Comparison of ENCODE assay signal across 25 cellular contexts in the genomic region with DNA sequence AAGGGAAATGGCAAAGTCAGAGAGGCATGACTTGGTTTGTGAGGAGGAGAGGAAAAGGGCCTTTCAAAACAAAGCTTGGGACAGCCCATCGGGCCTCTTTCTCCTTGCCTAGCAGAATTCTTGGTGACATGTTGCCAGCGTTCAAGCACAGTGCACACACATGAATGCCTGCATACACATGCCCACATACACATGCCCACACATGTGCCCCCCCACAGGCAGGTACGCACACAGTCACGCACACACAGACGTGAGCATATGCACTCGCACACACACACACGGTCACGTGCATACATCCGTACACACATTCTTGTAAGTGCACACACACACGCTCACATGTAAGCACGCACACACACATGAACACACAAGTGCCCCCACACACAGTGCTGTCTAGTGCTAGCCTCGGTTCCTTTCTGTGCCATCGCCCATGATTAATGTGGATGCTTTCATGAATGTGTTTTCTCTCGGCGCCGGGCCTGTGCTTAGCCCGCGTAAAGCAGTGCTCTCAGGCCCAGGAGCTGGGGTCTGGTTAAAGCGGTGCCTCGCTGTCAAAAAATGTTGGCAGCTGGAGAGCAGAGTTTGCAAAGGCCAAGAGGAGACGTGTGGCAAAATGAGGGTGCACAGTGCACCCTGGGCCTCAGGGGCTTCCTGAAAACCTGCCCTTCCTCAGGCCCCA.
DNase-seq lines count a peak whose midpoint lies in the region; ATAC-seq and TF ChIP-seq lines count a peak whose summit lies in the region.
"Had no signal": no experiment of that assay in that cellular context is flagged by ENCODE, and none has a peak within 500 bp of the region (broad histone marks: within the 10 kb centered on the region; RNA-seq: fewer than 3 reads in every experiment).

No MANE protein-coding gene starts in this region.

- H3K9me3 ChIP-seq in DND-41 (ENCODE audit: insufficient read depth, low read length, severe bottlenecking) (no peaks in the 10 kb centered on the region), MG63 (no peaks in the 10 kb centered on the region)
- H3K9me3 ChIP-seq: BE2C, Caco-2, prostate gland, upper lobe of left lung had no signal

- TF ChIP-seq CTCF in DND-41 (IDR thresholded peaks at IDR 0.05; ENCODE audit: borderline replicate concordance, extremely low read depth, low read length, poor library complexity, severe bottlenecking) (no peak), osteocyte (IDR thresholded peaks at IDR 0.05) (no peak), GM10248 (IDR thresholded peaks at IDR 0.05; ENCODE audit: control extremely low read depth, extremely low read depth, low read depth, missing control alignments) (no peak)

- no peak overlapping the region for H3K4me2 ChIP-seq in DND-41 (ENCODE audit: insufficient read depth, low read length)
- H3K4me2 ChIP-seq: hepatocyte had no signal

- peaks cover 33% of the 10 kb centered on the region for H3K4me1 ChIP-seq in DND-41 (ENCODE audit: insufficient read depth, low read length)
- H3K4me1 ChIP-seq: BE2C, Caco-2, prostate gland, upper lobe of left lung had no signal

- H3K4me3 ChIP-seq in DND-41 (ENCODE audit: low read depth in 1 of 2, low read length in 2 of 2), result no peak overlapping the region
- H3K4me3 ChIP-seq in MG63, result no peak overlapping the region
- H3K4me3 ChIP-seq: hepatocyte, prostate gland, upper lobe of left lung had no signal

- H3K27ac ChIP-seq in DND-41 (ENCODE audit: low read length), result peak overlapping the region; percentile 5; the same call in 1 of the 2 replicates
- H3K27ac ChIP-seq: prostate gland, upper lobe of left lung, WERI-Rb-1 had no signal

- no peaks in the 10 kb centered on the region for H3K27me3 Mint-ChIP-seq in osteocyte (ENCODE audit: unreplicated experiment)
- H3K27me3 Mint-ChIP-seq: activated naive CD8-positive, alpha-beta T cell treated with anti-CD3 and anti-CD28 coated beads, Interleukin-2, amount 10 ng/mL, durations not matched to agents 7 days and 5 days had no signal

- H3K27me3 ChIP-seq in DND-41 (ENCODE audit: insufficient read depth, low read length, poor library complexity) (no peaks in the 10 kb centered on the region), MG63 (no peaks in the 10 kb centered on the region)
- H3K27me3 ChIP-seq: BE2C, hepatocyte, upper lobe of left lung had no signal

- CTCF ChIA-PET in GM10248 (lab: Yijun Ruan, JAX), result interaction anchor here (1.3 kb wide), 1 partner anchor 23 kb away, joined by 3 read pairs; no protein-coding TSS in a partner anchor

- H3K36me3 Mint-ChIP-seq in osteocyte (ENCODE audit: unreplicated experiment), result no peaks in the 10 kb centered on the region
- H3K36me3 Mint-ChIP-seq: activated naive CD8-positive, alpha-beta T cell treated with anti-CD3 and anti-CD28 coated beads, Interleukin-2, amount 10 ng/mL, durations not matched to agents 7 days and 5 days; immature natural killer cell; natural killer cell had no signal

- H3K36me3 ChIP-seq in DND-41 (ENCODE audit: insufficient read depth, low read length), result no peaks in the 10 kb centered on the region
- H3K36me3 ChIP-seq in MG63, result no peaks in the 10 kb centered on the region
- H3K36me3 ChIP-seq: BE2C, prostate gland, upper lobe of left lung, WERI-Rb-1 had no signal

- H3K4me3 Mint-ChIP-seq in osteocyte (ENCODE audit: unreplicated experiment), result no peak overlapping the region
- H3K4me3 Mint-ChIP-seq: activated naive CD8-positive, alpha-beta T cell treated with anti-CD3 and anti-CD28 coated beads, Interleukin-2, amount 10 ng/mL, durations not matched to agents 7 days and 5 days; immature natural killer cell; natural killer cell had no signal

- no peak overlapping the region for H2AFZ ChIP-seq in DND-41 (ENCODE audit: low read depth, low read length)
- H2AFZ ChIP-seq: hepatocyte had no signal

- no peaks in the 10 kb centered on the region for H3K79me2 ChIP-seq in DND-41 (ENCODE audit: insufficient read depth, low read length)
- H3K79me2 ChIP-seq: hepatocyte had no signal

- H3K9me3 Mint-ChIP-seq in osteocyte (ENCODE audit: unreplicated experiment), result no peaks in the 10 kb centered on the region
- H3K9me3 Mint-ChIP-seq: activated naive CD8-positive, alpha-beta T cell treated with anti-CD3 and anti-CD28 coated beads, Interleukin-2, amount 10 ng/mL, durations not matched to agents 7 days and 5 days; immature natural killer cell; natural killer cell had no signal

- no peaks in the 10 kb centered on the region for H3K4me1 Mint-ChIP-seq in osteocyte (ENCODE audit: unreplicated experiment)
- H3K4me1 Mint-ChIP-seq: activated naive CD8-positive, alpha-beta T cell treated with anti-CD3 and anti-CD28 coated beads, Interleukin-2, amount 10 ng/mL, durations not matched to agents 7 days and 5 days; immature natural killer cell; natural killer cell had no signal

- POLR2A ChIA-PET in GM10248 (lab: Yijun Ruan, JAX), result no interaction called here

- DNase-seq in DND-41 (no peak), MG63 (peak; percentile 12), left kidney (ENCODE audit: low read depth, low spot score) (peak; percentile 57), osteocyte (ENCODE audit: extremely low spot score, unreplicated experiment) (peak; percentile 75), GM10248 (ENCODE audit: extremely low spot score) (no peak), NCI-H1694 treated with DMSO at 0.1 percent for 48 hours (lab: John Stamatoyannopoulos, UW) (no peak), germinal center (ENCODE audit: low spot score) (no peak)
- DNase-seq in activated CD4-positive, alpha-beta T cell treated with anti-CD3 and anti-CD28 coated beads, Interleukin-2, amount 50 U/mL, for 1 hour, result no peak
- DNase-seq: activated effector memory CD4-positive, alpha-beta T cell treated with anti-CD3 and anti-CD28 coated beads, Interleukin-2, amount 50 U/mL, for 16 hours; activated naive CD8-positive, alpha-beta T cell treated with anti-CD3 and anti-CD28 coated beads, Interleukin-2, amount 10 ng/mL, durations not matched to agents 7 days and 5 days; BE2C; effector CD4-positive, alpha-beta T cell; foreskin melanocyte; immature natural killer cell; left ventricle myocardium superior; natural killer cell; NCI-H1105 treated with DMSO at 0.1 percent for 48 hours; NCI-H2029 treated with DMSO at 0.1 percent for 48 hours; OCI-M1; WERI-Rb-1 had no signal

- H3K9ac ChIP-seq in DND-41 (ENCODE audit: low read depth, low read length), result no peak overlapping the region

- no peaks in the 10 kb centered on the region for H4K20me1 ChIP-seq in DND-41 (ENCODE audit: insufficient read depth, low read length)

- no peak overlapping the region for H3K27ac Mint-ChIP-seq in osteocyte (ENCODE audit: unreplicated experiment)
- H3K27ac Mint-ChIP-seq: activated naive CD8-positive, alpha-beta T cell treated with anti-CD3 and anti-CD28 coated beads, Interleukin-2, amount 10 ng/mL, durations not matched to agents 7 days and 5 days; immature natural killer cell; natural killer cell had no signal

- no peak for ATAC-seq in DND-41 (ENCODE audit: insufficient read depth, low read depth)
- ATAC-seq: HCT116, left ventricle myocardium superior had no signal

Comparison
In these comparisons a context has a peak if more than half of its experiments do, and no peak if none do; other contexts are left out.
1. DNase-seq: peak in MG63 (single experiment), left kidney (single experiment) and osteocyte (single experiment); none in DND-41 (single experiment), GM10248 (single experiment), NCI-H1694 treated with DMSO at 0.1 percent for 48 hours (single experiment), activated CD4-positive, alpha-beta T cell treated with anti-CD3 and anti-CD28 coated beads, Interleukin-2, amount 50 U/mL, for 1 hour (single experiment) and germinal center (single experiment).